In genomic region chr13:43054803-43055802, GRCh38 we compare ENCODE assay signal across 8 cellular contexts. TPM values are rescaled to one million over a fixed set of nuclear protein-coding genes. Genes with fewer than 3 reads are reported as not detected.
DNase-seq lines count a peak whose midpoint lies in the region; ATAC-seq and TF ChIP-seq lines count a peak whose summit lies in the region.

No MANE protein-coding gene starts in this region.

- H3K4me3 ChIP-seq in HAP-1 (peak overlapping the region; percentile 17), esophagus squamous epithelium (peak overlapping the region; percentile 24 to 66 (median 48))

- peak; percentile 4 for DNase-seq in COLO829 (ENCODE audit: low spot score)
- peak; percentile 78 to 88 for DNase-seq in HAP-1 (ENCODE audit: low spot score in 2 of 2)
- DNase-seq in SW480 (ENCODE audit: low spot score) = peak; percentile 92
- DNase-seq in esophagus squamous epithelium (lab: John Stamatoyannopoulos, UW) = no peak
- no peak for DNase-seq in natural killer cell

- 10 to 16% methylated on average over 10 to 13 of the region's 13 CpGs for WGBS in esophagus squamous epithelium, 2 donors

- H3K4me1 ChIP-seq in HAP-1 (peaks cover 31% of the 10 kb centered on the region), esophagus squamous epithelium (peaks cover 19 to 57% (median 29%) of the 10 kb centered on the region in 3 donors)

- no peaks in the 10 kb centered on the region for H3K27me3 ChIP-seq in HAP-1 (ENCODE audit: low read depth)
- no peaks in the 10 kb centered on the region for H3K27me3 ChIP-seq in esophagus squamous epithelium

- no peak overlapping the region for H3K27ac Mint-ChIP-seq in natural killer cell

- peaks cover 16 to 28% of the 10 kb centered on the region in 2 donors for H3K4me1 Mint-ChIP-seq in natural killer cell

- intact Hi-C loops in esophagus squamous epithelium (cut with DNase I) (no loop called here), natural killer cell (cut with micrococcal nuclease) (loop anchor here (2.0 kb wide), 2 partner anchors 32 to 62 kb away; partner anchors contain the start of genes DNAJC15 and EPSTI1)

- no peak for TF ChIP-seq POLR2A in esophagus squamous epithelium (IDR thresholded peaks at IDR 0.05)

- H3K36me3 ChIP-seq in HAP-1 (replicated peaks) (peaks cover 4% of the 10 kb centered on the region; the same call in 1 of the 2 replicates), esophagus squamous epithelium (peaks cover 0 to 8% (median 0%) of the 10 kb centered on the region in 3 donors)

- H3K9me3 ChIP-seq in HAP-1 (peaks cover 6% of the 10 kb centered on the region; the same call in 1 of the 2 replicates), esophagus squamous epithelium (no peaks in the 10 kb centered on the region)

- no peaks in the 10 kb centered on the region for H3K27me3 Mint-ChIP-seq in natural killer cell (ENCODE audit: low read depth in 2 of 2)

- no peaks in the 10 kb centered on the region for H3K9me3 Mint-ChIP-seq in natural killer cell

- in situ Hi-C loops in HAP-1 (cut with MboI; ENCODE audit: low sequenced_read_pairs) = no loop called here

- no peak for TF ChIP-seq CTCF in esophagus squamous epithelium (IDR thresholded peaks at IDR 0.05)
- no peak for TF ChIP-seq CTCF in natural killer cell (IDR thresholded peaks at IDR 0.05)

- H3K4me3 Mint-ChIP-seq in natural killer cell = no peak overlapping the region

- ATAC-seq in natural killer cell = peak; percentile 65 to 73 (median 69)
- no peak for ATAC-seq in HG03432 (IDR thresholded peaks at IDR 0.05; ENCODE audit: unreplicated experiment)
- no peak for ATAC-seq in HG03439 (IDR thresholded peaks at IDR 0.05; ENCODE audit: unreplicated experiment)
- ATAC-seq in HG03095 (IDR thresholded peaks at IDR 0.05; ENCODE audit: unreplicated experiment) = no peak

- peak overlapping the region; percentile 77 to 85 (median 83) for H3K27ac ChIP-seq in esophagus squamous epithelium

- H3K36me3 Mint-ChIP-seq in natural killer cell = no peaks in the 10 kb centered on the region

RNA-seq across cellular contexts. Expression of gene DNAJC15, which starts 31.7 kb away (rescaled TPM):
- total RNA-seq in esophagus squamous epithelium (10 to 100 TPM in 2 of 4 donors, 1 to 10 TPM in 2; 2.9 to 15.0 (median 9.0) TPM), natural killer cell (1 to 10 TPM; 7.7 to 10.0 (median 8.3) TPM)

Comparison
In these comparisons a context has a peak if more than half of its experiments do, and no peak if none do; other contexts are left out.
1. DNase-seq: peak in COLO829 (single experiment), HAP-1 (2 of 2) and SW480 (single experiment); none in esophagus squamous epithelium (single experiment) and natural killer cell (single experiment).
2. ATAC-seq: peak in natural killer cell (3 of 3); none in HG03432 (single experiment), HG03439 (single experiment) and HG03095 (single experiment).